8 cellular contexts compared by ENCODE assay signal in the genomic region with DNA sequence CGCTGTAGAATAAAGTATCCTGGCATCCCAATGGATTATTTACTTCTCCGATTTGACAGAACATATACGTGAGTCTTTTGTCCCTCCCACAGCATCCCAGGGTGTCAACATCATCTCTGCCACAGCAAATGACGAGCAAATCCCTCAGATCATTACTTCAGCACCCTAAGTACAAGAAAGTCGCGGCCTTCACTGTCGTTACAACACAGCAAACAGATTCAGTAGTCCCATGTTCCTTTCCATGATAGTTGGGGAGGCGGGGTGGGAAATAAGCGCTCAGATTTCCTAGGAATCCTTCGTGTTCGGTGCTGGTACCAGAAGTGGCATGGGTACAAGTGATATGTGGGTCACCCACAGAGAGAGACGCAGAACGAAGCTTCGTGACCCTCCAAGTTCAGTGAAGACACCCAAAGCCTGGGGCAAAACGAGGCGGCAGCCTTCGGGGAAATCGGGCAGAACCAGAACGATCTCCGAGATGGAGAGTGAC. TPM values are rescaled to one million over a fixed set of nuclear protein-coding genes. Genes with fewer than 3 reads are reported as not detected.
A peak's percentile ranks its signal among the peaks of the same experiment; 100 is the strongest.
DNase-seq lines count a peak whose midpoint lies in the region; ATAC-seq, FAIRE-seq and TF ChIP-seq lines count a peak whose summit lies in the region.

No MANE protein-coding gene starts in this region.

- intact Hi-C loops in HepG2 (cut with micrococcal nuclease; ENCODE audit: unreplicated experiment): loop anchor here (10.0 kb wide), 1 partner anchor 125 kb away; no protein-coding TSS in a partner anchor

- H3K27me3 ChIP-seq in HepG2 (ENCODE audit: control insufficient read depth in 1 of 2, insufficient read depth in 2 of 2, low read length in 2 of 2): no peaks in the 10 kb centered on the region; a peak in 1 of 5 replicates

- under 1% methylated on average over 19 of the region's 20 CpGs for WGBS in HepG2 (ENCODE audit: low lambda C conversion rate)

- peak overlapping the region; percentile 80 to 94 (median 82) for H3K4me3 ChIP-seq in HepG2 (replicated peaks in 1 of 3; ENCODE audit: insufficient read depth in 1 of 3, low read depth in 2 of 3, low read length in 3 of 3)

- FAIRE-seq in HepG2 (lab: Jason Lieb, UNC): peak; percentile 23

- peak; percentile 28 for ATAC-seq in HepG2
- ATAC-seq in GM21786 (IDR thresholded peaks at IDR 0.05; ENCODE audit: unreplicated experiment): no peak
- no peak for ATAC-seq in HG02571 (IDR thresholded peaks at IDR 0.05; ENCODE audit: unreplicated experiment)

- POLR2A ChIA-PET in HepG2 (lab: Yijun Ruan, JAX): no interaction called here

- no peaks in the 10 kb centered on the region for H3K36me3 ChIP-seq in HepG2 (replicated peaks in 1 of 2; ENCODE audit: control insufficient read depth in 1 of 2, insufficient read depth in 2 of 2, low read length in 2 of 2)

- peak overlapping the region; percentile 82 for H3K27ac ChIP-seq in cingulate gyrus (ENCODE audit: low read depth, low read length)
- H3K27ac ChIP-seq in HepG2 (ENCODE audit: extremely low read length, insufficient read depth, low read length): peak overlapping the region; percentile 57

- peak overlapping the region; percentile 73 for H2AFZ ChIP-seq in HepG2 (ENCODE audit: low read length)

- peak overlapping the region; percentile 80 for H3K4me2 ChIP-seq in HepG2 (ENCODE audit: low read depth, low read length)

- in situ Hi-C loops in HepG2 (cut with HindIII; ENCODE audit: extremely low pct_ligation_motif_present, low pct_unique_long_range_greater_than_20kb): loop anchor here (5.0 to 10.0 kb wide), 2 partner anchors 115 to 183 kb away; a partner anchor contains a TSS

- CTCF ChIA-PET in HepG2 (lab: Yijun Ruan, JAX; ENCODE audit: low intra/inter-chr PET ratio, low total read pairs): no interaction called here

- TF ChIP-seq RAD21 in HepG2 (CRISPR knock-in tag; IDR thresholded peaks at IDR 0.05): no peak

- TF ChIP-seq POLR2A in HepG2 (IDR thresholded peaks at IDR 0.05; ENCODE audit: insufficient read depth in 1 of 2, low read depth in 2 of 2, low read length in 2 of 2): no peak

- no peak for TF ChIP-seq CTCF in HepG2 (CRISPR knock-in tag; IDR thresholded peaks at IDR 0.05)

- no peaks in the 10 kb centered on the region for H3K9me3 ChIP-seq in HepG2 (ENCODE audit: low read length)

- H3K4me1 ChIP-seq in HepG2 (ENCODE audit: insufficient read depth, low read length): peaks cover 33% of the 10 kb centered on the region

- DNase-seq in D341Med (ENCODE audit: low spot score): peak; percentile 31
- peak; percentile 20 for DNase-seq in HS-27A (ENCODE audit: low read depth)
- DNase-seq in T follicular helper cell (ENCODE audit: low read depth): peak; percentile 12
- peak; percentile 29 for DNase-seq in HepG2 (ENCODE audit: low spot score)
- peak; percentile 4 for DNase-seq in stimulated activated naive CD4-positive, alpha-beta T cell treated with Interleukin-2 at 50 U/mL for 16 hours (lab: John Stamatoyannopoulos, UW)

- no TSS peak for BruUV-seq in HepG2 (replicated peaks; lab: Mats Ljungman, UMichigan)

- TF ChIP-seq EP300 in HepG2 (IDR thresholded peaks at IDR 0.05; ENCODE audit: low read depth in 2 of 2, low read length in 2 of 2) (no peak), HepG2 (CRISPR knock-in tag; IDR thresholded peaks at IDR 0.05; ENCODE audit: borderline replicate concordance) (no peak)

- peaks cover 5% of the 10 kb centered on the region; the same call in 1 of the 2 replicates for H4K20me1 ChIP-seq in HepG2 (ENCODE audit: insufficient read depth, low read length)

- peak overlapping the region; percentile 76 for H3K9ac ChIP-seq in HepG2 (ENCODE audit: insufficient read depth, low read depth, low read length)

- H3K79me2 ChIP-seq in HepG2 (ENCODE audit: insufficient read depth, low read length): peaks cover 36% of the 10 kb centered on the region

TF ChIP-seq in HepG2, 621 proteins besides CTCF, POLR2A, EP300 and RAD21 (continues in another document):
- TF ChIP-seq ZNF510 (CRISPR knock-in tag; IDR thresholded peaks at IDR 0.05; ENCODE audit: low read depth): no peak
- TF ChIP-seq, protein P1, sequence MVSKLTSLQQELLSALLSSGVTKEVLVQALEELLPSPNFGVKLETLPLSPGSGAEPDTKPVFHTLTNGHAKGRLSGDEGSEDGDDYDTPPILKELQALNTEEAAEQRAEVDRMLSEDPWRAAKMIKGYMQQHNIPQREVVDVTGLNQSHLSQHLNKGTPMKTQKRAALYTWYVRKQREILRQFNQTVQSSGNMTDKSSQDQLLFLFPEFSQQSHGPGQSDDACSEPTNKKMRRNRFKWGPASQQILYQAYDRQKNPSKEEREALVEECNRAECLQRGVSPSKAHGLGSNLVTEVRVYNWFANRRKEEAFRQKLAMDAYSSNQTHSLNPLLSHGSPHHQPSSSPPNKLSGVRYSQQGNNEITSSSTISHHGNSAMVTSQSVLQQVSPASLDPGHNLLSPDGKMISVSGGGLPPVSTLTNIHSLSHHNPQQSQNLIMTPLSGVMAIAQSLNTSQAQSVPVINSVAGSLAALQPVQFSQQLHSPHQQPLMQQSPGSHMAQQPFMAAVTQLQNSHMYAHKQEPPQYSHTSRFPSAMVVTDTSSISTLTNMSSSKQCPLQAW (CRISPR knock-in tag; IDR thresholded peaks at IDR 0.05): 0 out of 2 replicates have a peak, but pooled peaks have one; percentile 38
- TF ChIP-seq MXI1 (IDR thresholded peaks at IDR 0.05; ENCODE audit: borderline replicate concordance, low read depth, low read length): 0 out of 3 replicates have a peak, but pooled peaks have one; percentile 41
- no peak for TF ChIP-seq ZNF207 (IDR thresholded peaks at IDR 0.05; ENCODE audit: borderline replicate concordance)
- TF ChIP-seq ASH2L (IDR thresholded peaks at IDR 0.05; ENCODE audit: insufficient read length, low read depth, low read length): peak; percentile 9
- TF ChIP-seq SP1 (IDR thresholded peaks at IDR 0.05): no peak
- TF ChIP-seq SP1 (CRISPR knock-in tag; IDR thresholded peaks at IDR 0.05): no peak
- TF ChIP-seq ZBTB20 (CRISPR knock-in tag; IDR thresholded peaks at IDR 0.05; ENCODE audit: borderline replicate concordance, low read depth): 0 out of 2 replicates have a peak, but pooled peaks have one; percentile 35
- 0 out of 2 replicates have a peak, but pooled peaks have one; percentile 31 for TF ChIP-seq ZNF772 (CRISPR knock-in tag; IDR thresholded peaks at IDR 0.05)
- TF ChIP-seq, protein P2, sequence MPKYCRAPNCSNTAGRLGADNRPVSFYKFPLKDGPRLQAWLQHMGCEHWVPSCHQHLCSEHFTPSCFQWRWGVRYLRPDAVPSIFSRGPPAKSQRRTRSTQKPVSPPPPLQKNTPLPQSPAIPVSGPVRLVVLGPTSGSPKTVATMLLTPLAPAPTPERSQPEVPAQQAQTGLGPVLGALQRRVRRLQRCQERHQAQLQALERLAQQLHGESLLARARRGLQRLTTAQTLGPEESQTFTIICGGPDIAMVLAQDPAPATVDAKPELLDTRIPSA (CRISPR knock-in tag; IDR thresholded peaks at IDR 0.05; ENCODE audit: borderline replicate concordance): no peak
- TF ChIP-seq ZSCAN21 (CRISPR knock-in tag; IDR thresholded peaks at IDR 0.05; ENCODE audit: borderline replicate concordance): 0 out of 2 replicates have a peak, but pooled peaks have one; percentile 7
- TF ChIP-seq JUND (CRISPR knock-in tag; IDR thresholded peaks at IDR 0.05): 0 out of 2 replicates have a peak, but pooled peaks have one; percentile 21
- peak; percentile 62 for TF ChIP-seq HDAC1 (CRISPR knock-in tag; IDR thresholded peaks at IDR 0.05)
- peak; percentile 20; the same call in 1 of the 2 replicates for TF ChIP-seq KDM5A (IDR thresholded peaks at IDR 0.05; ENCODE audit: borderline replicate concordance, low read length)
- peak; percentile 27; the same call in 1 of the 2 replicates for TF ChIP-seq SNAPC2 (CRISPR knock-in tag; IDR thresholded peaks at IDR 0.05)
- TF ChIP-seq ZNF569 (CRISPR knock-in tag; IDR thresholded peaks at IDR 0.05; ENCODE audit: borderline replicate concordance): no peak
- TF ChIP-seq PAWR (CRISPR knock-in tag; IDR thresholded peaks at IDR 0.05; ENCODE audit: borderline replicate concordance): no peak

RNA-seq across cellular contexts. Expression of a gene that starts 0.7 kb away (rescaled TPM):
- total RNA-seq in HepG2 (2016; rRNA removed; fragmentation: Illumina TruSeq; extraction: Trizol): 7.4 and 8.1 TPM in 2 replicates
- 10.3 and 10.5 TPM in 2 replicates for total RNA-seq in HepG2 (2016; cell fraction: cytosol; rRNA removed; fragmentation: Illumina TruSeq; extraction: Trizol; ENCODE audit: low read depth)
- 5.8 and 7.2 TPM in 2 replicates for total RNA-seq in HepG2 (2016; cell fraction: insoluble cytoplasmic fraction; rRNA removed; fragmentation: Illumina TruSeq; extraction: Trizol)
- total RNA-seq in HepG2 (2016; cell fraction: membrane; rRNA removed; fragmentation: Illumina TruSeq; extraction: Trizol): 6.2 and 6.4 TPM in 2 replicates
- 6.8 and 8.9 TPM in 2 replicates for total RNA-seq in HepG2 (2016; cell fraction: nucleus; rRNA removed; fragmentation: Illumina TruSeq; extraction: Trizol)
- polyA plus RNA-seq in HepG2 (2011; rRNA removed): 4.4 and 5.1 TPM in 2 replicates
- polyA plus RNA-seq in HepG2 (2011; cell fraction: cytosol; rRNA removed): 2.4 and 3.1 TPM in 2 replicates
- polyA plus RNA-seq in HepG2 (2011; cell fraction: nucleus; rRNA removed): 4.7 and 6.9 TPM in 2 replicates
- polyA plus RNA-seq in HepG2 (2012): 4.4 and 5.3 TPM in 2 replicates
- polyA plus RNA-seq in HepG2 (2016; cell fraction: cytosol; fragmentation: Illumina TruSeq; extraction: Trizol; ENCODE audit: low read depth): 0.53 and 0.82 TPM in 2 replicates
- 3.4 TPM in 2 replicates for polyA plus RNA-seq in HepG2 (2016; cell fraction: insoluble cytoplasmic fraction; fragmentation: Illumina TruSeq; extraction: Trizol; ENCODE audit: low read depth)
- 0.77 and 0.86 TPM in 2 replicates for polyA plus RNA-seq in HepG2 (2016; cell fraction: membrane; fragmentation: Illumina TruSeq; extraction: Trizol; ENCODE audit: low read depth)
- polyA plus RNA-seq in HepG2 (2016; cell fraction: nucleus; fragmentation: Illumina TruSeq; extraction: Trizol; ENCODE audit: insufficient read depth, low read depth): 6.9 and 7.0 TPM in 2 replicates
- polyA minus RNA-seq in HepG2 (2011; rRNA and poly(A)+ RNA removed; ENCODE audit: low replicate concordance): 6.1 and 12.9 TPM in 2 replicates
- polyA minus RNA-seq in HepG2 (2011; cell fraction: cytosol; rRNA and poly(A)+ RNA removed): 5.7 and 8.7 TPM in 2 replicates
- polyA minus RNA-seq in HepG2 (2011; cell fraction: nucleus; rRNA and poly(A)+ RNA removed): 9.5 and 13.6 TPM in 2 replicates
